12 cellular contexts compared by ENCODE assay signal in genomic region chr13:48431987-48432615, GRCh38. TPM values are rescaled to one million over a fixed set of nuclear protein-coding genes. Genes with fewer than 3 reads are reported as not detected.
DNase-seq lines count a peak whose midpoint lies in the region; ATAC-seq and TF ChIP-seq lines count a peak whose summit lies in the region.
"Had no signal": no experiment of that assay in that cellular context is flagged by ENCODE, and none has a peak within 500 bp of the region (broad histone marks: within the 10 kb centered on the region; RNA-seq: fewer than 3 reads in every experiment).

No MANE protein-coding gene starts in this region.

- H3K27ac ChIP-seq in SK-N-MC, result peak overlapping the region; percentile 80

- no peaks in the 10 kb centered on the region; the same call in none of the 2 replicates for H3K36me3 ChIP-seq in SK-N-MC (ENCODE audit: insufficient read depth, low read length)
- no peaks in the 10 kb centered on the region for H3K36me3 ChIP-seq in skeletal muscle satellite cell (ENCODE audit: insufficient read depth, low read length)

- peak overlapping the region; percentile 44; the same call in 1 of the 2 replicates for H3K4me3 ChIP-seq in SK-N-MC
- H3K4me3 ChIP-seq in fibroblast of pulmonary artery (replicated peaks; ENCODE audit: low read depth, low read length), result no peak overlapping the region
- peak overlapping the region; percentile 47 for H3K4me3 ChIP-seq in skeletal muscle satellite cell (ENCODE audit: low read length)

- DNase-seq in GM04503 (ENCODE audit: low read depth) (peak; percentile 47), SK-N-MC (ENCODE audit: low read depth, low spot score) (no peak), fibroblast of pulmonary artery (ENCODE audit: low read depth) (peak; percentile 53), cortex of kidney (lab: John Stamatoyannopoulos, UW) (no peak)
- DNase-seq: activated naive CD4-positive, alpha-beta T cell treated with anti-CD3 and anti-CD28 coated beads for 36 hours; Karpas-422; NCI-H774 had no signal

- ATAC-seq in GM18909 (IDR thresholded peaks at IDR 0.05; ENCODE audit: poor library complexity, unreplicated experiment) (no peak), GM21825 (IDR thresholded peaks at IDR 0.05; ENCODE audit: unreplicated experiment) (no peak), HG03108 (IDR thresholded peaks at IDR 0.05; ENCODE audit: unreplicated experiment) (no peak)

- peaks cover 29% of the 10 kb centered on the region for H3K4me1 ChIP-seq in skeletal muscle satellite cell (ENCODE audit: control insufficient read depth, insufficient read depth, low read length)

- no peak for TF ChIP-seq CTCF in fibroblast of pulmonary artery (IDR thresholded peaks at IDR 0.05; ENCODE audit: low read length, missing control alignments)

- H3K9ac ChIP-seq in SK-N-MC (ENCODE audit: insufficient read length) (peak overlapping the region; percentile 37), skeletal muscle satellite cell (ENCODE audit: low read depth, low read length) (peak overlapping the region; percentile 37)

- H3K27me3 ChIP-seq in skeletal muscle satellite cell (ENCODE audit: control insufficient read depth, insufficient read depth, low read length), result no peaks in the 10 kb centered on the region

- peak overlapping the region; percentile 67 for H3K4me2 ChIP-seq in skeletal muscle satellite cell (ENCODE audit: low read length)

- no peaks in the 10 kb centered on the region for H3K9me3 ChIP-seq in SK-N-MC (ENCODE audit: low read depth, low read length)
- no peaks in the 10 kb centered on the region for H3K9me3 ChIP-seq in skeletal muscle satellite cell (replicated peaks; ENCODE audit: low read length)

RNA-seq across cellular contexts. Expression of gene LPAR6, which starts 19.2 kb away (rescaled TPM):
- total RNA-seq in skeletal muscle satellite cell (2012; rRNA removed), result 4.1 and 5.9 TPM in 2 replicates
- total RNA-seq: G401 had no signal

Comparison
In these comparisons a context has a peak if more than half of its experiments do, and no peak if none do; other contexts are left out.
1. DNase-seq: peak in GM04503 (single experiment) and fibroblast of pulmonary artery (single experiment); none in SK-N-MC (single experiment) and cortex of kidney (single experiment).